Comparison of ENCODE assay signal across 16 cellular contexts in the genomic region with DNA sequence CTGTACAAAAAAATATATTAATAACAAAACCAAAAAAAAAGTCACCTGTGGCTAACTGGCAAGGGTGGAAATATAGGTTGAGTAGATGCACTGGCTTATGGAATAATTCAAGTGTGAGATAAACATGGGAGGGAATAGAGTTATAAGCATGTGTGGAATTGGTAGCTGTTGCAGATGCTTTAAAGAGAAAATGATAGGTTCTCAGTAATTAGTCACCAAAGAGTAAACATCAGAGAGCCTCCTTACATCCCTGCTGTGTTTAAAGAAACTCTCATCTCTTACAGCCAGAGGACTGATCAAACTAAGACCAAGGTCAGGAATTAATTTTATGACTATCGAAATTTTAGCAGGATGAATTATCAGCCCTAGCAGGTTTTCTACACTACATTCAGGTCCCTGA.
"Had no signal": no experiment of that assay in that cellular context is flagged by ENCODE, and none has a peak within 500 bp of the region (broad histone marks: within the 10 kb centered on the region; RNA-seq: fewer than 3 reads in every experiment).

No MANE protein-coding gene starts in this region.

- H3K4me3 ChIP-seq: pancreas, smooth muscle cell had no signal

- H3K4me1 ChIP-seq: pancreas had no signal

- H3K4me2 ChIP-seq: smooth muscle cell had no signal

- H3K9me3 ChIP-seq: pancreas had no signal

- H3K36me3 ChIP-seq: pancreas had no signal

- ATAC-seq: left colon, pancreas, right cardiac atrium had no signal

- DNase-seq: effector CD4-positive, alpha-beta T cell; endodermal cell; erythroblast; foreskin melanocyte; head of caudate nucleus; hippocampal formation; left colon; mesendoderm; naive B cell; occipital lobe; pancreas; right cardiac atrium; stimulated activated CD4-positive, alpha-beta T cell treated with anti-CD3 and anti-CD28 coated beads, Interleukin-2, amount 100 ng/mL, for 48 hours; stimulated activated naive CD4-positive, alpha-beta T cell treated with Interleukin-2 at 50 U/mL for 16 hours; trophoblast cell had no signal

- H3K27ac ChIP-seq: pancreas had no signal

- H3K27me3 ChIP-seq: pancreas had no signal
